In genomic region chr5:11149136-11149535, GRCh38 we compare ENCODE assay signal across 21 cellular contexts.
"Had no signal": no experiment of that assay in that cellular context is flagged by ENCODE, and none has a peak within 500 bp of the region (broad histone marks: within the 10 kb centered on the region; RNA-seq: fewer than 3 reads in every experiment).

No MANE protein-coding gene starts in this region.

- H3K36me3 Mint-ChIP-seq: activated naive CD4-positive, alpha-beta T cell treated with anti-CD3 and anti-CD28 coated beads, Interleukin-2, amount 50 U/mL, for 24 hours; immature natural killer cell had no signal

- H3K27me3 Mint-ChIP-seq: activated naive CD4-positive, alpha-beta T cell treated with anti-CD3 and anti-CD28 coated beads, Interleukin-2, amount 50 U/mL, for 24 hours had no signal

- ATAC-seq: esophagus mucosa, sciatic nerve had no signal

- H3K9me3 Mint-ChIP-seq: activated naive CD4-positive, alpha-beta T cell treated with anti-CD3 and anti-CD28 coated beads, Interleukin-2, amount 50 U/mL, for 24 hours; T-helper 2 cell treated with Interferon-gamma antibody and Interleukin-4, amounts not matched to agents 5 μg/mL and 100 μg/mL, for 36 hours had no signal

- DNase-seq: activated CD4-positive, alpha-beta T cell treated with anti-CD3 and anti-CD28 coated beads for 1 hour; activated gamma-delta T cell treated with Interleukin-2 at 50 U/mL for 16 hours; activated T-cell treated with anti-CD3 and anti-CD28 coated beads, Interleukin-2, amount 50 U/mL, for 1 hour; anterior cingulate cortex; central memory CD4-positive, alpha-beta T cell; dermis blood vessel endothelial cell; effector memory CD4-positive, alpha-beta T cell; glutamatergic neuron; immature natural killer cell; left ventricle myocardium inferior; occipital lobe; small intestine; stimulated activated CD4-positive, alpha-beta T cell treated with anti-CD3 and anti-CD28 coated beads, Interleukin-15, amount 100 ng/mL, for 24 hours; stimulated activated naive CD4-positive, alpha-beta T cell; testis; trophoblast cell; uterus had no signal

- H3K4me3 Mint-ChIP-seq: activated naive CD4-positive, alpha-beta T cell treated with anti-CD3 and anti-CD28 coated beads, Interleukin-2, amount 50 U/mL, for 24 hours; immature natural killer cell; T-helper 2 cell treated with Interferon-gamma antibody and Interleukin-4, amounts not matched to agents 5 μg/mL and 100 μg/mL, for 36 hours had no signal

- H3K27ac Mint-ChIP-seq: activated naive CD4-positive, alpha-beta T cell treated with anti-CD3 and anti-CD28 coated beads, Interleukin-2, amount 50 U/mL, for 24 hours; immature natural killer cell; T-helper 2 cell treated with Interferon-gamma antibody and Interleukin-4, amounts not matched to agents 5 μg/mL and 100 μg/mL, for 36 hours had no signal

- H3K4me1 Mint-ChIP-seq: activated naive CD4-positive, alpha-beta T cell treated with anti-CD3 and anti-CD28 coated beads, Interleukin-2, amount 50 U/mL, for 24 hours; immature natural killer cell had no signal
